9 cellular contexts compared by ENCODE assay signal in the genomic region with DNA sequence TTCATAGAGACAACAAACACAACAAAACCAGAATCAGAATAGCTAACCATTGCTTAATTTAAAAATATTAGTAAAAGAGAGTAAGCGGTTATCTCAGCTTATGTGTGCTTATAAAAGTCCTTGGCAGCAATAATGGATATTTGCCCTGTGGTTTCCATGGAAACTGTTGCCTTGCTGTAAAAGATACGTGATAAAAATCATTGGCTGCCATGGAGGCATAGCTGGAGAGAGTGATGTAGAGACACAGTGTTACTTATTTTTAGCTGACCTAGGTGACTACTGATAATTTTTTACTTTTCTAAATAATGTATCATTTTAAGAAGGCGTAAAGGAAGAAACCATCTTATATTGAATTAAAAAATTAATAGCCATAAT.
DNase-seq lines count a peak whose midpoint lies in the region; ATAC-seq and TF ChIP-seq lines count a peak whose summit lies in the region.
"Had no signal": no experiment of that assay in that cellular context is flagged by ENCODE, and none has a peak within 500 bp of the region (broad histone marks: within the 10 kb centered on the region; RNA-seq: fewer than 3 reads in every experiment).

No MANE protein-coding gene starts in this region.

- DNase-seq in cardiac muscle cell (ENCODE audit: low read depth in 1 of 2, low spot score in 1 of 2) (peak; percentile 20 to 75), cardiac septum (ENCODE audit: low spot score) (no peak), SK-N-MC (ENCODE audit: low read depth, low spot score) (peak; percentile 48), hepatocyte (ENCODE audit: low spot score) (peak; percentile 70), aorta (no peak), lower leg skin (ENCODE audit: low spot score in 2 of 2) (no peak)
- DNase-seq: DND-41 had no signal

- no peak overlapping the region for H3K9ac ChIP-seq in SK-N-MC (ENCODE audit: insufficient read length)

- H3K9me3 ChIP-seq in cardiac muscle cell (ENCODE audit: low read depth) (no peaks in the 10 kb centered on the region), SK-N-MC (ENCODE audit: low read depth, low read length) (no peaks in the 10 kb centered on the region), hepatocyte (ENCODE audit: low read depth) (no peaks in the 10 kb centered on the region), aorta (ENCODE audit: control insufficient read depth, low read length) (no peaks in the 10 kb centered on the region)

- H3K36me3 ChIP-seq in cardiac muscle cell = no peaks in the 10 kb centered on the region
- no peaks in the 10 kb centered on the region for H3K36me3 ChIP-seq in SK-N-MC (ENCODE audit: insufficient read depth, low read length)
- H3K36me3 ChIP-seq in hepatocyte (replicated peaks; ENCODE audit: insufficient read depth, low read depth) = no peaks in the 10 kb centered on the region
- no peaks in the 10 kb centered on the region for H3K36me3 ChIP-seq in aorta (ENCODE audit: control insufficient read depth in 1 of 2, insufficient read depth in 2 of 2, low read length in 1 of 2)

- H3K4me3 ChIP-seq in cardiac muscle cell (no peak overlapping the region), SK-N-MC (peak overlapping the region; percentile 47; the same call in 1 of the 2 replicates), hepatocyte (no peak overlapping the region), aorta (ENCODE audit: low read length in 2 of 2) (peak overlapping the region in 1 of 2 donors; percentile 41), lower leg skin (ENCODE audit: low read depth, poor library complexity, severe bottlenecking) (no peak overlapping the region)

- WGBS in hepatocyte (ENCODE audit: low lambda C conversion rate, missing lambda C conversion rate) = 49% methylated on average over 3 of the region's 3 CpGs
- WGBS in aorta, 2 donors = 4 to 5% methylated on average over 3 of the region's 3 CpGs
- WGBS in lower leg skin, 2 donors = 43 to 48% methylated on average over 3 of the region's 3 CpGs

- ATAC-seq in aorta (ENCODE audit: low FRiP score) (peak; percentile 83), HG02973 (IDR thresholded peaks at IDR 0.05; ENCODE audit: unreplicated experiment) (no peak), HG03095 (IDR thresholded peaks at IDR 0.05; ENCODE audit: unreplicated experiment) (no peak)

- no peaks in the 10 kb centered on the region for H3K79me2 ChIP-seq in hepatocyte

- TF ChIP-seq CTCF in cardiac muscle cell (IDR thresholded peaks at IDR 0.05; ENCODE audit: low read depth, low read length) = no peak
- no peak for TF ChIP-seq CTCF in hepatocyte (IDR thresholded peaks at IDR 0.05; ENCODE audit: poor library complexity)
- no peak for TF ChIP-seq CTCF in lower leg skin (IDR thresholded peaks at IDR 0.05)

- intact Hi-C loops in cardiac septum (cut with DNase I) (no loop called here), aorta (cut with DNase I) (loop anchor here (5.0 kb wide), 1 partner anchor 92 kb away; the partner anchor contains the start of gene ERC1 (in 2 of the 2)), lower leg skin (cut with DNase I; ENCODE audit: low total_unique reads) (no loop called here)

- H3K27ac ChIP-seq in cardiac muscle cell (peak overlapping the region; percentile 87), SK-N-MC (0 out of 2 replicates have a peak overlapping the region, but pooled peaks have one; percentile 75), hepatocyte (peak overlapping the region; percentile 48), aorta (ENCODE audit: low read depth in 1 of 2, low read length in 2 of 2) (peak overlapping the region in 1 of 2 donors; percentile 23)

- H4K20me1 ChIP-seq in hepatocyte (ENCODE audit: insufficient read depth, poor library complexity, severe bottlenecking) = peaks cover 3% of the 10 kb centered on the region

- TF ChIP-seq POLR2A in lower leg skin (IDR thresholded peaks at IDR 0.05) = no peak

- H3K4me1 ChIP-seq in cardiac muscle cell (ENCODE audit: low read depth) (peaks cover 18% of the 10 kb centered on the region), hepatocyte (ENCODE audit: insufficient read depth) (no peaks in the 10 kb centered on the region), aorta (ENCODE audit: control insufficient read depth in 1 of 2, insufficient read depth in 2 of 2, low read length in 2 of 2) (no peaks in the 10 kb centered on the region)

- no peak overlapping the region for H3K4me2 ChIP-seq in hepatocyte

- H3K27me3 ChIP-seq in cardiac muscle cell = no peaks in the 10 kb centered on the region
- no peaks in the 10 kb centered on the region for H3K27me3 ChIP-seq in hepatocyte
- no peaks in the 10 kb centered on the region for H3K27me3 ChIP-seq in aorta (ENCODE audit: control insufficient read depth in 1 of 2, insufficient read depth in 2 of 2, low read length in 1 of 2)

- H2AFZ ChIP-seq in hepatocyte = no peak overlapping the region

- no peaks in the 10 kb centered on the region for H3K9me2 ChIP-seq in hepatocyte (replicated peaks; ENCODE audit: insufficient read depth)

Comparison
In these comparisons a context has a peak if more than half of its experiments do, and no peak if none do; other contexts are left out.
1. DNase-seq: peak in cardiac muscle cell (2 of 2), SK-N-MC (single experiment) and hepatocyte (single experiment); none in cardiac septum (single experiment), aorta (0 of 2) and lower leg skin (0 of 2).
2. intact Hi-C loops: an anchor here in aorta (5.0 kb wide); none called in cardiac septum and lower leg skin.